In the genomic region with DNA sequence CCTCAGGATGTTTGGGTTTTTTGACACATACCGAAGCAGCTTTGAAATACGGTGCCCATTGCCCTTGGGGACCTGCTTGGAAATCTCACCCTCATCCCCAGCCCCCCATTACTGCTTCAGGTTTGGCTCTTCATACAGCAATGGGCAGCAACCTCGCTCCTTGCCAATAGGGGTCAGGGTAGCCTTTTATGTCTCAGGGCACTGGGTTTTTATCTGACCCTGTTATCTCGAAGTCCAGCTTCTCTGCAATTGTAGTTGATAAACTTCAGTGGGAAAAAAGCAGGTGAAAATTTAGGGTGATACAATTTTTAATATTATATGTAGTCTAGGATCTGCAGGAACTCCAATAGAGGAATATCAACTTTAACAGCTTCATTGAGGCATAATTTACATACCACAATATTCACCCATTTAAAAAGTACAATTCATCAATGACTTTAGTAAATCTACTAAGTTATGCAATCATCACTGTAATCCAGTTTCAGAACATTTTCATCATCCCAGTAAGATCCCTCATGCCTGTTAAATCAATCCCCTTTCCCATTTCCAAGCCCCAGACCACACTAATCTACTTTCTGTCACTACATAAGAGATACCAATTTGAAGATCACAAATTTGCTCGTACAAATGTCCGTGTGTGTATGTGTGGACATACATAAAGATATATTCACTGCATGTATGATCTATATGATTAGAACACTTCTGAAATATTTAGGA, we compare ENCODE assay signal across 8 cellular contexts.
DNase-seq lines count a peak whose midpoint lies in the region; ATAC-seq and TF ChIP-seq lines count a peak whose summit lies in the region.

No MANE protein-coding gene starts in this region.

- H3K36me3 ChIP-seq in Peyer's patch = no peaks in the 10 kb centered on the region
- no peaks in the 10 kb centered on the region for H3K36me3 ChIP-seq in testis (ENCODE audit: low read depth, missing control alignments)

- no peak for TF ChIP-seq POLR2A in Peyer's patch (IDR thresholded peaks at IDR 0.05)
- no peak for TF ChIP-seq POLR2A in testis (IDR thresholded peaks at IDR 0.05)

- ATAC-seq in GM21423 (IDR thresholded peaks at IDR 0.05; ENCODE audit: unreplicated experiment) = no peak
- ATAC-seq in GM21526 (IDR thresholded peaks at IDR 0.05; ENCODE audit: low FRiP score, unreplicated experiment) = no peak
- no peak for ATAC-seq in HG03097 (IDR thresholded peaks at IDR 0.05; ENCODE audit: low FRiP score, unreplicated experiment)

- peak; percentile 68 for TF ChIP-seq CTCF in AG10803 (conservative IDR thresholded peaks at IDR 0.05; ENCODE audit: low read length)
- peak; percentile 53 for TF ChIP-seq CTCF in GM13977 (IDR thresholded peaks at IDR 0.05; ENCODE audit: extremely low read depth, insufficient read depth, missing control alignments)
- peak in 4 of 6 experiments; percentile 11 to 27 (median 19) for TF ChIP-seq CTCF in Peyer's patch (IDR thresholded peaks at IDR 0.05)
- TF ChIP-seq CTCF in fibroblast of pulmonary artery (IDR thresholded peaks at IDR 0.05; ENCODE audit: low read length, missing control alignments) = peak; percentile 63
- peak in 1 of 3 experiments; percentile 32 for TF ChIP-seq CTCF in testis (IDR thresholded peaks at IDR 0.05)

- 72 to 84% methylated on average over 6 of the region's 6 CpGs for whole genome bisulfite sequencing in testis, 2 donors

- H3K9me3 ChIP-seq in Peyer's patch (no peaks in the 10 kb centered on the region), testis (no peaks in the 10 kb centered on the region)

- H3K4me1 ChIP-seq in Peyer's patch (peaks cover 0 to 22% (median 0%) of the 10 kb centered on the region in 4 donors), testis (peaks cover 6% of the 10 kb centered on the region)

- DNase-seq in AG10803 (ENCODE audit: low read depth) (peak; percentile 40), GM13977 (ENCODE audit: low spot score) (no peak), Peyer's patch (no peak), fibroblast of pulmonary artery (ENCODE audit: low read depth) (peak; percentile 42), testis (peak; percentile 65)

- in situ Hi-C loops in GM13977 (cut with MboI; ENCODE audit: low pct_unique_long_range_greater_than_20kb, low sequenced_read_pairs, unreplicated experiment) = no loop called here

- H3K4me3 ChIP-seq in AG10803 (ENCODE audit: low read length) (no peak overlapping the region), Peyer's patch (no peak overlapping the region), fibroblast of pulmonary artery (replicated peaks; ENCODE audit: low read depth, low read length) (no peak overlapping the region), testis (no peak overlapping the region)

- H3K27ac ChIP-seq in Peyer's patch = no peak overlapping the region
- H3K27ac ChIP-seq in testis = no peak overlapping the region

- intact Hi-C loops in testis (cut with DNase I; ENCODE audit: low total_unique reads) = no loop called here

- H3K27me3 ChIP-seq in Peyer's patch (no peaks in the 10 kb centered on the region), testis (no peaks in the 10 kb centered on the region)

Comparison
In these comparisons a context has a peak if more than half of its experiments do, and no peak if none do; other contexts are left out.
1. DNase-seq: peak in AG10803 (single experiment), fibroblast of pulmonary artery (single experiment) and testis (single experiment); none in GM13977 (single experiment) and Peyer's patch (0 of 3).